Comparison of ENCODE assay signal across 32 cellular contexts in genomic region chr5:138280915-138281314, GRCh38. TPM values are rescaled to one million over a fixed set of nuclear protein-coding genes. Genes with fewer than 3 reads are reported as not detected.
"Had no signal": no experiment of that assay in that cellular context is flagged by ENCODE, and none has a peak within 500 bp of the region (broad histone marks: within the 10 kb centered on the region; RNA-seq: fewer than 3 reads in every experiment).

No MANE protein-coding gene starts in this region.

- H3K27me3 Mint-ChIP-seq: progenitor cell of endocrine pancreas; stimulated activated naive B cell treated with anti-CD40 and anti-IgM and Interleukin-4, amounts not matched to agents 10 μg/mL and 1 μg/mL and 100 μg/mL, for 72 hours had no signal

- H3K4me1 ChIP-seq: neural progenitor cell, parathyroid adenoma, psoas muscle, thyroid gland, transverse colon, vagina had no signal

- FAIRE-seq: urothelium cell line had no signal

- H3K4me2 ChIP-seq: neural progenitor cell had no signal

- H3K4me3 Mint-ChIP-seq: naive thymus-derived CD4-positive, alpha-beta T cell; natural killer cell; nephron; neural progenitor cell; stimulated activated effector memory CD8-positive, alpha-beta T cell treated with anti-CD3 and anti-CD28 coated beads, Interleukin-12 subunit alpha, Interleukin-12 subunit beta, amount 100 ng/mL, for 72 hours; stimulated activated naive B cell treated with anti-CD40 and anti-IgM and Interleukin-4, amounts not matched to agents 10 μg/mL and 1 μg/mL and 100 μg/mL, for 72 hours had no signal

- ATAC-seq: naive thymus-derived CD4-positive, alpha-beta T cell; natural killer cell; psoas muscle; right cardiac atrium; sciatic nerve; stimulated activated effector memory CD8-positive, alpha-beta T cell treated with anti-CD3 and anti-CD28 coated beads, Interleukin-12 subunit alpha, Interleukin-12 subunit beta, amount 100 ng/mL, for 72 hours; stimulated activated naive B cell treated with anti-CD40 and anti-IgM and Interleukin-4, amounts not matched to agents 10 μg/mL and 1 μg/mL and 100 μg/mL, for 72 hours had no signal

- DNase-seq: naive thymus-derived CD4-positive, alpha-beta T cell; natural killer cell; occipital lobe; ovary; posterior cingulate gyrus; psoas muscle; right cardiac atrium; stimulated activated CD4-positive, alpha-beta T cell treated with anti-CD3 and anti-CD28 coated beads, Interleukin-15, amount 100 ng/mL, for 24 hours; stimulated activated CD4-positive, alpha-beta T cell treated with anti-CD3 and anti-CD28 coated beads, Interleukin-2, amount 100 ng/mL, for 24 hours; stimulated activated CD4-positive, alpha-beta T cell treated with anti-CD3 and anti-CD28 coated beads, Interleukin-2, amount 100 ng/mL, for 48 hours; stimulated activated CD4-positive, alpha-beta T cell treated with anti-CD3 and anti-CD28 coated beads, Interleukin-4, amount 100 ng/mL, for 24 hours; stimulated activated naive B cell treated with anti-CD40 and anti-IgM and Interleukin-4, amounts not matched to agents 10 μg/mL and 1 μg/mL and 100 μg/mL, for 72 hours; stimulated activated naive CD4-positive, alpha-beta T cell treated with Interleukin-2 at 50 U/mL for 16 hours; stomach; thyroid gland; transverse colon; upper lobe of left lung had no signal

- H3K27ac Mint-ChIP-seq: naive thymus-derived CD4-positive, alpha-beta T cell; natural killer cell; nephron; neural progenitor cell; stimulated activated effector memory CD8-positive, alpha-beta T cell treated with anti-CD3 and anti-CD28 coated beads, Interleukin-12 subunit alpha, Interleukin-12 subunit beta, amount 100 ng/mL, for 72 hours; stimulated activated naive B cell treated with anti-CD40 and anti-IgM and Interleukin-4, amounts not matched to agents 10 μg/mL and 1 μg/mL and 100 μg/mL, for 72 hours had no signal

- H3K4me3 ChIP-seq: neural progenitor cell, ovary, psoas muscle, skin epidermis, stomach, thoracic aorta, thyroid gland, transverse colon, upper lobe of left lung, vagina had no signal

- H3K27me3 ChIP-seq: ovary, thyroid gland, transverse colon, upper lobe of left lung, vagina had no signal

- H3K36me3 ChIP-seq: neural progenitor cell, ovary, stomach, thoracic aorta, thyroid gland, transverse colon, upper lobe of left lung, vagina had no signal

- H3K9ac ChIP-seq: neural progenitor cell, parathyroid adenoma had no signal

- H3K27ac ChIP-seq: neural progenitor cell, ovary, parathyroid adenoma, psoas muscle, skin epidermis, stomach, thoracic aorta, thyroid gland, transverse colon, upper lobe of left lung, vagina had no signal

- H3K79me2 ChIP-seq: parathyroid adenoma had no signal

- H3K9me3 Mint-ChIP-seq: naive thymus-derived CD4-positive, alpha-beta T cell; natural killer cell; nephron; neural progenitor cell; stimulated activated effector memory CD8-positive, alpha-beta T cell treated with anti-CD3 and anti-CD28 coated beads, Interleukin-12 subunit alpha, Interleukin-12 subunit beta, amount 100 ng/mL, for 72 hours; stimulated activated naive B cell treated with anti-CD40 and anti-IgM and Interleukin-4, amounts not matched to agents 10 μg/mL and 1 μg/mL and 100 μg/mL, for 72 hours had no signal

- H3K9me3 ChIP-seq: ovary, psoas muscle, stomach, thoracic aorta, thyroid gland, transverse colon, upper lobe of left lung, vagina had no signal

- H2AFZ ChIP-seq: neural progenitor cell, parathyroid adenoma had no signal

- H3K4me1 Mint-ChIP-seq: naive thymus-derived CD4-positive, alpha-beta T cell; natural killer cell; neural progenitor cell; stimulated activated effector memory CD8-positive, alpha-beta T cell treated with anti-CD3 and anti-CD28 coated beads, Interleukin-12 subunit alpha, Interleukin-12 subunit beta, amount 100 ng/mL, for 72 hours; stimulated activated naive B cell treated with anti-CD40 and anti-IgM and Interleukin-4, amounts not matched to agents 10 μg/mL and 1 μg/mL and 100 μg/mL, for 72 hours had no signal

- H3K36me3 Mint-ChIP-seq: natural killer cell; stimulated activated effector memory CD8-positive, alpha-beta T cell treated with anti-CD3 and anti-CD28 coated beads, Interleukin-12 subunit alpha, Interleukin-12 subunit beta, amount 100 ng/mL, for 72 hours; stimulated activated naive B cell treated with anti-CD40 and anti-IgM and Interleukin-4, amounts not matched to agents 10 μg/mL and 1 μg/mL and 100 μg/mL, for 72 hours had no signal

RNA-seq across cellular contexts. Expression of gene GFRA3, which starts 6.5 kb away (rescaled TPM):
- total RNA-seq: naive thymus-derived CD4-positive, alpha-beta T cell; natural killer cell; osteoblast; renal cortical epithelial cell; temporal lobe; thyroid gland had no signal
- polyA plus RNA-seq: naive thymus-derived CD4-positive, alpha-beta T cell; neural cell had no signal

RNA-seq across cellular contexts. Expression of gene CDC25C, which starts 50.7 kb away (rescaled TPM):
- total RNA-seq: psoas muscle, sciatic nerve, thoracic aorta, ureter had no signal
- polyA plus RNA-seq: naive thymus-derived CD4-positive, alpha-beta T cell; right cardiac atrium had no signal
